15 cellular contexts compared by ENCODE assay signal in the genomic region with DNA sequence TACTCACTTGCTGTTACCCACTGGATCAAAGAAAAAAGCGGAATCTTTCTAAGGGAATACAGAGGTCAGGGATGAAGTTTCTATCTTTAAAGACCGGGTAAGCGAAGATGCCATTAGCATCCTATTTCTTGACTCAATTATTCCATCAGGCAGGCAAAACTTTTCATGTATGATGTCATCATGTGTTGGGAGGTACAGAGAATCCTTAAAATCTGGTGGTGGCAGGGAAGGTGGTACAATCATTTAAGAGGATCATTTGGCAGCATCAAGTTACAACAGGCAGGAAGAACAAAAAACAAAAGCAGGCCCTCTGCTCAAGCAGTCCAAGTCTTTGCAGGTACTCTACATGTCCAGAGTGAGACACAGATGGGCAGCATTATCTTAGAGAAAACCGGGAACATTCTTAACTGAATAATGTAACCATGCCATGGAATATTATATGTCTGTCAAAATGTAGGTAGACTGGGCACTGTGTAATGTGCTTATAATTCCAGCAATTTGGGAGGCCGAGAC.
"Had no signal": no experiment of that assay in that cellular context is flagged by ENCODE, and none has a peak within 500 bp of the region (broad histone marks: within the 10 kb centered on the region; RNA-seq: fewer than 3 reads in every experiment).

No MANE protein-coding gene starts in this region.

- H3K9me3 ChIP-seq: colonic mucosa, pancreas, tibial artery, vagina had no signal

- H3K27ac ChIP-seq: cardiac muscle cell, colonic mucosa, pancreas, vagina, WERI-Rb-1 had no signal

- H3K9me3 Mint-ChIP-seq: activated T-helper 2 cell treated with anti-CD3 and anti-CD28 coated beads, Interferon-gamma antibody, Interleukin-2, Interleukin-4, amounts not matched to agents 10 μg/mL and 5 μg/mL and 100 μg/mL, durations not matched to agents 14 hours and 24 hours and 36 hours had no signal

- H3K36me3 ChIP-seq: cardiac muscle cell, colonic mucosa, pancreas, tibial artery, vagina, WERI-Rb-1 had no signal

- H3K27me3 ChIP-seq: cardiac muscle cell, colonic mucosa, pancreas, tibial artery, vagina had no signal

- H3K27ac Mint-ChIP-seq: activated CD8-positive, alpha-beta T cell treated with anti-CD3 and anti-CD28 coated beads, Interleukin-2, amount 10 ng/mL, durations not matched to agents 7 days and 5 days; activated T-helper 2 cell treated with anti-CD3 and anti-CD28 coated beads, Interferon-gamma antibody, Interleukin-2, Interleukin-4, amounts not matched to agents 10 μg/mL and 5 μg/mL and 100 μg/mL, durations not matched to agents 14 hours and 24 hours and 36 hours had no signal

- H3K4me3 ChIP-seq: cardiac muscle cell, colonic mucosa, pancreas, tibial artery, vagina had no signal

- H3K4me3 Mint-ChIP-seq: activated CD8-positive, alpha-beta T cell treated with anti-CD3 and anti-CD28 coated beads, Interleukin-2, amount 10 ng/mL, durations not matched to agents 7 days and 5 days had no signal

- DNase-seq: activated CD4-positive, alpha-beta T cell treated with anti-CD3 and anti-CD28 coated beads for 4 hours; activated CD8-positive, alpha-beta memory T cell treated with anti-CD3 and anti-CD28 coated beads, Interleukin-2, amount 50 U/mL, for 48 hours; activated CD8-positive, alpha-beta T cell treated with anti-CD3 and anti-CD28 coated beads, Interleukin-2, amount 10 ng/mL, durations not matched to agents 7 days and 5 days; colonic mucosa; effector CD4-positive, alpha-beta T cell; left ventricle myocardium superior; pancreas; retina; stimulated activated CD4-positive, alpha-beta T cell treated with anti-CD3 and anti-CD28 coated beads, Interleukin-15, amount 100 ng/mL, for 24 hours; stimulated activated CD4-positive, alpha-beta T cell treated with anti-CD3 and anti-CD28 coated beads, Interleukin-4, amount 100 ng/mL, for 24 hours; tibial artery; WERI-Rb-1 had no signal

- ATAC-seq: activated CD8-positive, alpha-beta T cell treated with anti-CD3 and anti-CD28 coated beads, Interleukin-2, amount 10 ng/mL, durations not matched to agents 7 days and 5 days; left ventricle myocardium superior; pancreas had no signal
